1 cellular context compared by ENCODE assay signal in the genomic region with DNA sequence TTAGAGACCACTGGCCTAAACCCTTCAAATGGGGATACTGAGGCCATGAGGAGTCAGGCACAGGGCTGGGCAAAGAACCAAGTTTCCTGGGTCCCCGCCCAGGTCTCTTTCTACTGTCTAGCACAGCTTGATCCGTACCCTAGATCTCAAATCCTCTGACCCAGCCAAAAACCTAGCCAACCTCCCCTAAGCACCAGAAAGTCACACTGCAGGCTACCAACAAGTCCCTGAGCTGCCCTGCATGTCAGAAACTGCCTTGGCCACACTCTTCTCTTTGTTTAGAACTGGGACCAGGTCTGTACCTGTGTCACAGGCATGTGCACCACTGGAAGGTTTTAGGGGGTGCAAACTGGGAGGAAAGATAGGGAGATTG.
TF ChIP-seq lines count a peak whose summit lies in the region.

No MANE protein-coding gene starts in this region.

TF ChIP-seq in WTC11, 78 proteins besides CTCF, POLR2A, EP300 and RAD21 (continued from another document):
- TF ChIP-seq, protein P1, sequence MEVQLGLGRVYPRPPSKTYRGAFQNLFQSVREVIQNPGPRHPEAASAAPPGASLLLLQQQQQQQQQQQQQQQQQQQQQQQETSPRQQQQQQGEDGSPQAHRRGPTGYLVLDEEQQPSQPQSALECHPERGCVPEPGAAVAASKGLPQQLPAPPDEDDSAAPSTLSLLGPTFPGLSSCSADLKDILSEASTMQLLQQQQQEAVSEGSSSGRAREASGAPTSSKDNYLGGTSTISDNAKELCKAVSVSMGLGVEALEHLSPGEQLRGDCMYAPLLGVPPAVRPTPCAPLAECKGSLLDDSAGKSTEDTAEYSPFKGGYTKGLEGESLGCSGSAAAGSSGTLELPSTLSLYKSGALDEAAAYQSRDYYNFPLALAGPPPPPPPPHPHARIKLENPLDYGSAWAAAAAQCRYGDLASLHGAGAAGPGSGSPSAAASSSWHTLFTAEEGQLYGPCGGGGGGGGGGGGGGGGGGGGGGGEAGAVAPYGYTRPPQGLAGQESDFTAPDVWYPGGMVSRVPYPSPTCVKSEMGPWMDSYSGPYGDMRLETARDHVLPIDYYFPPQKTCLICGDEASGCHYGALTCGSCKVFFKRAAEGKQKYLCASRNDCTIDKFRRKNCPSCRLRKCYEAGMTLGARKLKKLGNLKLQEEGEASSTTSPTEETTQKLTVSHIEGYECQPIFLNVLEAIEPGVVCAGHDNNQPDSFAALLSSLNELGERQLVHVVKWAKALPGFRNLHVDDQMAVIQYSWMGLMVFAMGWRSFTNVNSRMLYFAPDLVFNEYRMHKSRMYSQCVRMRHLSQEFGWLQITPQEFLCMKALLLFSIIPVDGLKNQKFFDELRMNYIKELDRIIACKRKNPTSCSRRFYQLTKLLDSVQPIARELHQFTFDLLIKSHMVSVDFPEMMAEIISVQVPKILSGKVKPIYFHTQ (CRISPR knock-in tag; IDR thresholded peaks at IDR 0.05), result no peak
- TF ChIP-seq CBFB (CRISPR knock-in tag; IDR thresholded peaks at IDR 0.05; ENCODE audit: low read depth), result no peak
